In genomic region chr2:38446418-38446817, GRCh38 we compare ENCODE assay signal across 14 cellular contexts.
DNase-seq lines count a peak whose midpoint lies in the region; ATAC-seq and TF ChIP-seq lines count a peak whose summit lies in the region.
"Had no signal": no experiment of that assay in that cellular context is flagged by ENCODE, and none has a peak within 500 bp of the region (broad histone marks: within the 10 kb centered on the region; RNA-seq: fewer than 3 reads in every experiment).

No MANE protein-coding gene starts in this region.

- intact Hi-C loops in cardiac septum (cut with DNase I) (no loop called here), body of pancreas (cut with DNase I) (no loop called here), upper lobe of right lung (cut with DNase I) (no loop called here), posterior cingulate gyrus (cut with DNase I) (loop anchor here (10.0 kb wide), 1 partner anchor 72 kb away; the partner anchor contains the start of gene ATL2)
- intact Hi-C loops in CD4-positive, alpha-beta T cell (cut with DNase I, micrococcal nuclease), result no loop called here

- H3K4me1 Mint-ChIP-seq in CD4-positive, alpha-beta T cell (ENCODE audit: low read depth), result no peaks in the 10 kb centered on the region
- H3K4me1 Mint-ChIP-seq: activated naive CD8-positive, alpha-beta T cell treated with anti-CD3 and anti-CD28 coated beads, Interleukin-2, amount 50 U/mL, for 24 hours had no signal

- ATAC-seq in body of pancreas (peak; percentile 41), left lobe of liver (peak; percentile 95), upper lobe of right lung (no peak)
- ATAC-seq in CD4-positive, alpha-beta T cell (ENCODE audit: poor library complexity), result no peak
- ATAC-seq: activated naive CD8-positive, alpha-beta T cell treated with anti-CD3 and anti-CD28 coated beads, Interleukin-2, amount 50 U/mL, for 24 hours had no signal

- POLR2A ChIA-PET in CD4-positive, alpha-beta T cell (lab: Charles Lee), result no interaction called here

- H3K36me3 Mint-ChIP-seq in CD4-positive, alpha-beta T cell (ENCODE audit: low read depth), result no peaks in the 10 kb centered on the region

- no peak overlapping the region for H3K27ac Mint-ChIP-seq in CD4-positive, alpha-beta T cell
- H3K27ac Mint-ChIP-seq: activated naive CD8-positive, alpha-beta T cell treated with anti-CD3 and anti-CD28 coated beads, Interleukin-2, amount 50 U/mL, for 24 hours had no signal

- WGBS in body of pancreas, 2 donors, result 24 to 31% methylated on average over 7 of the region's 7 CpGs

- H3K36me3 ChIP-seq in cardiac muscle cell (no peaks in the 10 kb centered on the region), body of pancreas (replicated peaks in 1 of 2; ENCODE audit: insufficient read depth in 1 of 2, low read depth in 2 of 2) (no peaks in the 10 kb centered on the region), upper lobe of right lung (no peaks in the 10 kb centered on the region)
- H3K36me3 ChIP-seq: MG63 had no signal

- H3K9me3 Mint-ChIP-seq in CD4-positive, alpha-beta T cell, result no peaks in the 10 kb centered on the region
- H3K9me3 Mint-ChIP-seq: activated naive CD8-positive, alpha-beta T cell treated with anti-CD3 and anti-CD28 coated beads, Interleukin-2, amount 50 U/mL, for 24 hours; neural crest cell had no signal

- H3K27me3 ChIP-seq in cardiac muscle cell, result no peaks in the 10 kb centered on the region
- no peaks in the 10 kb centered on the region for H3K27me3 ChIP-seq in body of pancreas
- H3K27me3 ChIP-seq in upper lobe of right lung, result no peaks in the 10 kb centered on the region
- H3K27me3 ChIP-seq in CD4-positive, alpha-beta T cell (ENCODE audit: control insufficient read depth, insufficient read depth, low read length), result no peaks in the 10 kb centered on the region

- no peaks in the 10 kb centered on the region for H3K27me3 Mint-ChIP-seq in CD4-positive, alpha-beta T cell

- H3K4me3 Mint-ChIP-seq in CD4-positive, alpha-beta T cell, result no peak overlapping the region
- H3K4me3 Mint-ChIP-seq: activated naive CD8-positive, alpha-beta T cell treated with anti-CD3 and anti-CD28 coated beads, Interleukin-2, amount 50 U/mL, for 24 hours; neural crest cell had no signal

- H3K4me1 ChIP-seq in cardiac muscle cell (ENCODE audit: low read depth), result peaks cover 12% of the 10 kb centered on the region
- peaks cover 4% of the 10 kb centered on the region for H3K4me1 ChIP-seq in body of pancreas
- H3K4me1 ChIP-seq in upper lobe of right lung, result peaks cover 14% of the 10 kb centered on the region

- peak in 1 of 2 donors; percentile 16 for DNase-seq in cardiac muscle cell (ENCODE audit: low read depth in 1 of 2, low spot score in 1 of 2)
- no peak for DNase-seq in cardiac septum (ENCODE audit: low spot score)
- DNase-seq in body of pancreas, result peak in 1 of 4 donors; percentile 8
- DNase-seq in left lobe of liver (ENCODE audit: low spot score), result no peak
- DNase-seq in upper lobe of right lung, result no peak
- no peak for DNase-seq in CD4-positive, alpha-beta T cell
- DNase-seq in posterior cingulate gyrus, result no peak
- DNase-seq in Ammon's horn (ENCODE audit: low spot score), result no peak
- DNase-seq: ACHN; activated CD8-positive, alpha-beta memory T cell treated with anti-CD3 and anti-CD28 coated beads, Interleukin-2, amount 50 U/mL, for 48 hours; activated naive CD8-positive, alpha-beta T cell treated with anti-CD3 and anti-CD28 coated beads, Interleukin-2, amount 50 U/mL, for 24 hours; MG63; NCI-H345 had no signal

- H3K9me3 ChIP-seq in cardiac muscle cell (ENCODE audit: low read depth), result no peaks in the 10 kb centered on the region
- H3K9me3 ChIP-seq in body of pancreas, result no peaks in the 10 kb centered on the region
- no peaks in the 10 kb centered on the region for H3K9me3 ChIP-seq in upper lobe of right lung
- no peaks in the 10 kb centered on the region for H3K9me3 ChIP-seq in CD4-positive, alpha-beta T cell (ENCODE audit: control insufficient read depth, low read length)
- H3K9me3 ChIP-seq: MG63 had no signal

- TF ChIP-seq CTCF in cardiac muscle cell (IDR thresholded peaks at IDR 0.05; ENCODE audit: low read depth, low read length), result peak; percentile 15
- peak in 4 of 7 experiments; percentile 14 to 32 (median 22) for TF ChIP-seq CTCF in body of pancreas (IDR thresholded peaks at IDR 0.05)
- peak; percentile 25 for TF ChIP-seq CTCF in upper lobe of right lung (IDR thresholded peaks at IDR 0.05)
- no peak for TF ChIP-seq CTCF in CD4-positive, alpha-beta T cell (IDR thresholded peaks at IDR 0.05)

- CTCF ChIA-PET in CD4-positive, alpha-beta T cell (lab: Charles Lee), result no interaction called here

- H3K4me3 ChIP-seq in cardiac muscle cell (no peak overlapping the region), body of pancreas (no peak overlapping the region), upper lobe of right lung (no peak overlapping the region)
- H3K4me3 ChIP-seq: MG63 had no signal

- TF ChIP-seq POLR2A in body of pancreas (IDR thresholded peaks at IDR 0.05), result no peak

- H3K27ac ChIP-seq in cardiac muscle cell (no peak overlapping the region), body of pancreas (no peak overlapping the region), upper lobe of right lung (no peak overlapping the region)
- no peak overlapping the region for H3K27ac ChIP-seq in CD4-positive, alpha-beta T cell (ENCODE audit: low read depth, low read length)

Comparison
In these comparisons a context has a peak if more than half of its experiments do, and no peak if none do; other contexts are left out.
1. ATAC-seq: peak in body of pancreas (single experiment) and left lobe of liver (single experiment); none in upper lobe of right lung (single experiment) and CD4-positive, alpha-beta T cell (single experiment).